Comparison of ENCODE assay signal across 8 cellular contexts in genomic region chr4:184343400-184344177, GRCh38.
DNase-seq lines count a peak whose midpoint lies in the region; ATAC-seq and TF ChIP-seq lines count a peak whose summit lies in the region.

No MANE protein-coding gene starts in this region.

- peak overlapping the region in 57 of 59 donors; percentile 5 to 89 (median 75) for H3K27ac ChIP-seq in dorsolateral prefrontal cortex

- no peaks in the 10 kb centered on the region for H3K27me3 ChIP-seq in dorsolateral prefrontal cortex

- DNase-seq in A172 (ENCODE audit: low spot score) (peak; percentile 68), NCI-H226 (peak; percentile 69), dorsolateral prefrontal cortex (peak; percentile 37 to 89 (median 82)), left kidney (ENCODE audit: low read depth, low spot score) (peak; percentile 95)
- DNase-seq in activated CD4-positive, alpha-beta T cell treated with anti-CD3 and anti-CD28 coated beads for 48 hours, result peak; percentile 54
- peak; percentile 27 to 31 for DNase-seq in stimulated activated CD4-positive, alpha-beta T cell treated with anti-CD3 and anti-CD28 coated beads, Interleukin-2, amount 100 ng/mL, for 48 hours

- ATAC-seq in GM18520 (IDR thresholded peaks at IDR 0.05; ENCODE audit: unreplicated experiment), result peak; percentile 24
- peak; percentile 38 for ATAC-seq in HG03108 (IDR thresholded peaks at IDR 0.05; ENCODE audit: unreplicated experiment)

- intact Hi-C loops in dorsolateral prefrontal cortex (cut with DNase I), result loop anchor here in 1 of 2 donors (5.0 kb wide), 2 partner anchors 129 to 194 kb away; partner anchors contain the start of gene IRF2

- TF ChIP-seq CTCF in dorsolateral prefrontal cortex (IDR thresholded peaks at IDR 0.05 in 54 of 56, conservative IDR thresholded peaks at IDR 0.05 in 2 of 56; ENCODE audit: low read depth in 1 of 56, partially characterized antibody in 56 of 56), result peak in 10 of 56 donors; percentile 1 to 24 (median 18)

- peak overlapping the region; percentile 51 to 94 (median 72) for H3K4me3 ChIP-seq in dorsolateral prefrontal cortex

Comparison
In these comparisons a context has a peak if more than half of its experiments do, and no peak if none do; other contexts are left out.
1. Peak in every context shown above with its lines: DNase-seq, ATAC-seq, H3K4me3 ChIP-seq and H3K27ac ChIP-seq.
2. DNase-seq: peak in every context shown above with its lines; median percentile 95 in left kidney; 82 in dorsolateral prefrontal cortex; 69 in NCI-H226; 68 in A172; 54 in activated CD4-positive, alpha-beta T cell treated with anti-CD3 and anti-CD28 coated beads for 48 hours; 29 in stimulated activated CD4-positive, alpha-beta T cell treated with anti-CD3 and anti-CD28 coated beads, Interleukin-2, amount 100 ng/mL, for 48 hours.